21 cellular contexts compared by ENCODE assay signal in genomic region chr14:57961793-57962075, GRCh38.
A peak's percentile ranks its signal among the peaks of the same experiment; 100 is the strongest.
DNase-seq lines count a peak whose midpoint lies in the region; ATAC-seq and TF ChIP-seq lines count a peak whose summit lies in the region.
"Had no signal": no experiment of that assay in that cellular context is flagged by ENCODE, and none has a peak within 500 bp of the region (broad histone marks: within the 10 kb centered on the region; RNA-seq: fewer than 3 reads in every experiment).

No MANE protein-coding gene starts in this region.

- H3K27me3 ChIP-seq in A673 (replicated peaks; ENCODE audit: insufficient read depth, low read depth, low read length, poor library complexity) (no peaks in the 10 kb centered on the region), endodermal cell (ENCODE audit: control insufficient read depth, insufficient read depth, low read length, poor library complexity, severe bottlenecking) (peaks cover 10% of the 10 kb centered on the region), neuron (ENCODE audit: insufficient read depth, low read length) (no peaks in the 10 kb centered on the region), tibial artery (no peaks in the 10 kb centered on the region)
- H3K27me3 ChIP-seq: SJSA1 had no signal

- H3K36me3 ChIP-seq in A673 (ENCODE audit: insufficient read depth, low read length, poor library complexity, severe bottlenecking) = no peaks in the 10 kb centered on the region
- H3K36me3 ChIP-seq in endodermal cell (ENCODE audit: control insufficient read depth, insufficient read depth, low read length) = no peaks in the 10 kb centered on the region
- H3K36me3 ChIP-seq in neuron (ENCODE audit: insufficient read depth, low read length) = no peaks in the 10 kb centered on the region
- H3K36me3 ChIP-seq in tibial artery = no peaks in the 10 kb centered on the region
- H3K36me3 ChIP-seq: SJSA1 had no signal

- no peak for ATAC-seq in GM21576 (IDR thresholded peaks at IDR 0.05; ENCODE audit: unreplicated experiment)
- no peak for ATAC-seq in stimulated activated naive CD8-positive, alpha-beta T cell treated with anti-CD3 and anti-CD28 coated beads, Interleukin-15, Interleukin-2, amounts not matched to agents 100 U/mL and 50 U/mL, for 24 hours
- ATAC-seq: CD8-positive, alpha-beta T cell; GM12878; HCT116 had no signal

- WGBS in endodermal cell (ENCODE audit: insufficient coverage in 1 of 2, insufficient read length in 1 of 2), 2 experiments = 56 to 79% methylated on average over 2 of the region's 2 CpGs

- POLR2A ChIA-PET in A673 (lab: Charles Lee; ENCODE audit: low non-redundant PET) = no interaction called here

- H3K36me3 Mint-ChIP-seq in endodermal cell (ENCODE audit: low read depth) = no peaks in the 10 kb centered on the region
- H3K36me3 Mint-ChIP-seq: CD8-positive, alpha-beta T cell had no signal

- H3K27ac Mint-ChIP-seq in endodermal cell = no peak overlapping the region
- H3K27ac Mint-ChIP-seq: CD8-positive, alpha-beta T cell had no signal

- CTCF ChIA-PET in A673 (lab: Charles Lee) = interaction anchor here (1.3 kb wide), 1 partner anchor 269 kb away, joined by 3 read pairs; no protein-coding TSS in a partner anchor

- no peak overlapping the region for H3K4me3 Mint-ChIP-seq in endodermal cell
- H3K4me3 Mint-ChIP-seq: CD8-positive, alpha-beta T cell had no signal

- H3K4me3 ChIP-seq in A673 (ENCODE audit: low read depth, low read length, poor library complexity, severe bottlenecking) (no peak overlapping the region), endodermal cell (ENCODE audit: low read length) (no peak overlapping the region), neuron (ENCODE audit: low read length) (no peak overlapping the region), tibial artery (no peak overlapping the region)
- H3K4me3 ChIP-seq: GM12878, SJSA1 had no signal

- no peak overlapping the region for H3K9ac ChIP-seq in endodermal cell (ENCODE audit: extremely low read depth, low read length, poor library complexity, severe bottlenecking)

- TF ChIP-seq CTCF in A673 (conservative IDR thresholded peaks at IDR 0.05; ENCODE audit: low read depth, low read length) (no peak), endodermal cell (conservative IDR thresholded peaks at IDR 0.05) (no peak), tibial artery (IDR thresholded peaks at IDR 0.05) (no peak)

- intact Hi-C loops in A673 (cut with micrococcal nuclease; ENCODE audit: unreplicated experiment) (no loop called here), tibial artery (cut with DNase I; ENCODE audit: low total_unique reads) (no loop called here)

- no TSS peak for BruUV-seq in A673 (replicated peaks; lab: Mats Ljungman, UMichigan)

- H2AFZ ChIP-seq in neuron (ENCODE audit: low read depth, low read length) = peak overlapping the region; percentile 87

- peaks cover 45% of the 10 kb centered on the region for H3K4me1 Mint-ChIP-seq in endodermal cell

- H3K9me3 ChIP-seq in A673 (ENCODE audit: low read depth, low read length, poor library complexity, severe bottlenecking) (no peaks in the 10 kb centered on the region), endodermal cell (ENCODE audit: control insufficient read depth, low read length) (no peaks in the 10 kb centered on the region), neuron (ENCODE audit: low read length) (no peaks in the 10 kb centered on the region), tibial artery (no peaks in the 10 kb centered on the region)
- H3K9me3 ChIP-seq: SJSA1 had no signal

- H3K27ac ChIP-seq in A673 (ENCODE audit: low read depth, low read length, poor library complexity, severe bottlenecking) (peak overlapping the region; percentile 38), endodermal cell (ENCODE audit: low read depth, low read length) (peak overlapping the region; percentile 90), tibial artery (peak overlapping the region; percentile 81)
- H3K27ac ChIP-seq: 22Rv1, SJSA1 had no signal

- H3K4me1 ChIP-seq in A673 (ENCODE audit: insufficient read depth, low read length, poor library complexity, severe bottlenecking) (peaks cover 37% of the 10 kb centered on the region), endodermal cell (ENCODE audit: control insufficient read depth, insufficient read depth, low read length) (peaks cover 13% of the 10 kb centered on the region), neuron (ENCODE audit: insufficient read depth, low read length) (peaks cover 39% of the 10 kb centered on the region), tibial artery (peaks cover 0 to 48% (median 30%) of the 10 kb centered on the region in 4 donors)
- H3K4me1 ChIP-seq: SJSA1 had no signal

- DNase-seq in A673 (ENCODE audit: low spot score) (no peak), endodermal cell (no peak), tibial artery (no peak), NCI-H510A treated with DMSO at 0.1 percent for 48 hours (lab: John Stamatoyannopoulos, UW) (no peak), activated T-cell treated with anti-CD3 and anti-CD28 coated beads for 4 hours (no peak)
- no peak for DNase-seq in stimulated activated naive CD8-positive, alpha-beta T cell treated with anti-CD3 and anti-CD28 coated beads, Interleukin-15, Interleukin-2, amounts not matched to agents 100 U/mL and 50 U/mL, for 24 hours
- DNase-seq: AML-193; CD8-positive, alpha-beta T cell; DND-41; GOT3; KG1; NCI-H1092 treated with DMSO at 0.1 percent for 48 hours; NCI-H1436 treated with DMSO at 0.1 percent for 48 hours; NCI-H226; NCI-H774 had no signal

- peaks cover 9% of the 10 kb centered on the region for H3K27me3 Mint-ChIP-seq in endodermal cell (ENCODE audit: insufficient read depth)

- H3K9me3 Mint-ChIP-seq in endodermal cell = peaks cover 4% of the 10 kb centered on the region
- H3K9me3 Mint-ChIP-seq: CD8-positive, alpha-beta T cell had no signal

Comparison
In these comparisons a context has a peak if more than half of its experiments do, and no peak if none do; other contexts are left out.
1. H3K27ac ChIP-seq: peak in every context shown above with its lines; median percentile 90 in endodermal cell; 81 in tibial artery; 38 in A673.